21 cellular contexts compared by ENCODE assay signal in genomic region chr3:124685481-124685880, GRCh38. TPM values are rescaled to one million over a fixed set of nuclear protein-coding genes. Genes with fewer than 3 reads are reported as not detected.
DNase-seq lines count a peak whose midpoint lies in the region; ATAC-seq and TF ChIP-seq lines count a peak whose summit lies in the region.
"Had no signal": no experiment of that assay in that cellular context is flagged by ENCODE, and none has a peak within 500 bp of the region (broad histone marks: within the 10 kb centered on the region; RNA-seq: fewer than 3 reads in every experiment).

No MANE protein-coding gene starts in this region.

- H4K20me1 ChIP-seq in GM23248 (ENCODE audit: insufficient read depth) (no peaks in the 10 kb centered on the region), osteoblast (ENCODE audit: insufficient read depth, low read length) (no peaks in the 10 kb centered on the region)

- H3K23ac ChIP-seq in mesenchymal stem cell (ENCODE audit: low read length in 2 of 2): no peak overlapping the region

- no peak for TF ChIP-seq CTCF in AG10803 (conservative IDR thresholded peaks at IDR 0.05; ENCODE audit: low read length)
- no peak for TF ChIP-seq CTCF in endothelial cell (IDR thresholded peaks at IDR 0.05; ENCODE audit: unreplicated experiment)
- no peak for TF ChIP-seq CTCF in osteoblast (IDR thresholded peaks at IDR 0.05; ENCODE audit: extremely low read depth, low read depth, low read length)

- H3K79me1 ChIP-seq in mesenchymal stem cell (replicated peaks; ENCODE audit: low read length, poor library complexity, severe bottlenecking): no peaks in the 10 kb centered on the region

- H3K27me3 ChIP-seq in GM23248 (replicated peaks; ENCODE audit: insufficient read depth): no peaks in the 10 kb centered on the region
- H3K27me3 ChIP-seq in osteoblast (ENCODE audit: insufficient read depth, low read length): no peaks in the 10 kb centered on the region
- peaks cover 6 to 16% of the 10 kb centered on the region in 2 experiments for H3K27me3 ChIP-seq in mesenchymal stem cell (ENCODE audit: control insufficient read depth in 1 of 2, insufficient read depth in 1 of 2, low read length in 2 of 2)
- H3K27me3 ChIP-seq: gastroesophageal sphincter had no signal

- peak overlapping the region; percentile 80 for H3K27ac Mint-ChIP-seq in endothelial cell (ENCODE audit: unreplicated experiment)
- H3K27ac Mint-ChIP-seq: activated naive CD4-positive, alpha-beta T cell treated with anti-CD3 and anti-CD28 coated beads, Interleukin-2, amount 10 ng/mL, durations not matched to agents 7 days and 5 days had no signal

- peaks cover 27% of the 10 kb centered on the region for H3K36me3 Mint-ChIP-seq in endothelial cell (ENCODE audit: low read depth, unreplicated experiment)
- H3K36me3 Mint-ChIP-seq: activated naive CD4-positive, alpha-beta T cell treated with anti-CD3 and anti-CD28 coated beads, Interleukin-2, amount 10 ng/mL, durations not matched to agents 7 days and 5 days; CD8-positive, alpha-beta memory T cell had no signal

- H3K79me2 ChIP-seq in GM23248 (ENCODE audit: insufficient read depth) (no peaks in the 10 kb centered on the region), osteoblast (ENCODE audit: insufficient read depth, low read length) (no peaks in the 10 kb centered on the region)

- H3K4me3 ChIP-seq in AG10803 (ENCODE audit: low read length) (no peak overlapping the region), GM23248 (no peak overlapping the region), osteoblast (ENCODE audit: insufficient read depth, low read length) (no peak overlapping the region), mesenchymal stem cell (ENCODE audit: insufficient read depth in 1 of 2, low read depth in 1 of 2, low read length in 2 of 2) (no peak overlapping the region)
- H3K4me3 ChIP-seq: gastroesophageal sphincter had no signal

- H3K27ac ChIP-seq in GM23248 (no peak overlapping the region), osteoblast (ENCODE audit: low read depth, low read length) (peak overlapping the region; percentile 22), mesenchymal stem cell (ENCODE audit: low read length, poor library complexity, severe bottlenecking) (no peak overlapping the region)
- H3K27ac ChIP-seq: gastroesophageal sphincter had no signal

- no peak overlapping the region for H4K8ac ChIP-seq in mesenchymal stem cell (ENCODE audit: low read length)

- H3K9me2 ChIP-seq in GM23248 (ENCODE audit: insufficient read depth): no peaks in the 10 kb centered on the region

- no peak overlapping the region for H2BK12ac ChIP-seq in mesenchymal stem cell (ENCODE audit: low read length in 2 of 2)

- H3K14ac ChIP-seq in mesenchymal stem cell (ENCODE audit: low read length in 2 of 2): no peak overlapping the region

- intact Hi-C loops in left colon (cut with DNase I, micrococcal nuclease): no loop called here

- H3K4me1 ChIP-seq in GM23248 (ENCODE audit: insufficient read depth) (peaks cover 16% of the 10 kb centered on the region), osteoblast (ENCODE audit: insufficient read depth, low read length) (peaks cover 21% of the 10 kb centered on the region), mesenchymal stem cell (ENCODE audit: control insufficient read depth, insufficient read depth, low read depth, low read length) (no peaks in the 10 kb centered on the region)

- peaks cover 4% of the 10 kb centered on the region for H3K27me3 Mint-ChIP-seq in endothelial cell (ENCODE audit: unreplicated experiment)

- no peak overlapping the region for H2BK120ac ChIP-seq in mesenchymal stem cell (ENCODE audit: low read depth, low read length)

- H3K9me3 Mint-ChIP-seq in endothelial cell (ENCODE audit: unreplicated experiment): no peaks in the 10 kb centered on the region
- H3K9me3 Mint-ChIP-seq: activated naive CD4-positive, alpha-beta T cell treated with anti-CD3 and anti-CD28 coated beads, Interleukin-2, amount 10 ng/mL, durations not matched to agents 7 days and 5 days; activated T-cell treated with anti-CD3 and anti-CD28 coated beads, Interleukin-2, amount 50 U/mL, for 4 hours; CD8-positive, alpha-beta memory T cell; neural crest cell had no signal

- H3K18ac ChIP-seq in mesenchymal stem cell (ENCODE audit: low read depth in 1 of 2, low read length in 2 of 2): no peak overlapping the region

- ATAC-seq in left colon: no peak
- ATAC-seq in HG02763 (IDR thresholded peaks at IDR 0.05; ENCODE audit: unreplicated experiment): no peak
- ATAC-seq in activated CD4-positive, CD25-positive, alpha-beta regulatory T cell treated with anti-CD3 and anti-CD28 coated beads, Interleukin-2, amount 50 U/mL, for 24 hours: no peak
- ATAC-seq: activated T-cell treated with anti-CD3 and anti-CD28 coated beads, Interleukin-2, amount 50 U/mL, for 4 hours; gastroesophageal sphincter; left cardiac atrium; Panc1 had no signal

- H2BK15ac ChIP-seq in mesenchymal stem cell (ENCODE audit: low read depth, poor library complexity, severe bottlenecking): no peak overlapping the region

- H3K4ac ChIP-seq in mesenchymal stem cell (ENCODE audit: low read depth in 1 of 2, low read length in 2 of 2): no peak overlapping the region

- in situ Hi-C loops in GM23248 (cut with MboI): loop anchor here (10.0 kb wide), 1 partner anchor 111 kb away; no protein-coding TSS in a partner anchor

- no peaks in the 10 kb centered on the region for H3K36me3 ChIP-seq in GM23248 (ENCODE audit: low read depth)
- H3K36me3 ChIP-seq in osteoblast (ENCODE audit: insufficient read depth, low read length): no peaks in the 10 kb centered on the region
- H3K36me3 ChIP-seq in mesenchymal stem cell (ENCODE audit: control insufficient read depth in 1 of 2, insufficient read depth in 2 of 2, low read depth in 1 of 2, low read length in 2 of 2): no peaks in the 10 kb centered on the region
- H3K36me3 ChIP-seq: gastroesophageal sphincter had no signal

- H3K4me2 ChIP-seq in GM23248 (ENCODE audit: unreplicated experiment): peak overlapping the region; percentile 27
- H3K4me2 ChIP-seq in osteoblast (ENCODE audit: insufficient read depth, low read length): peak overlapping the region; percentile 21
- H3K4me2 ChIP-seq in mesenchymal stem cell (ENCODE audit: low read length, poor library complexity, severe bottlenecking): no peak overlapping the region

- DNase-seq in AG10803 (ENCODE audit: low read depth): peak; percentile 24
- peak; percentile 75 for DNase-seq in GM23248
- DNase-seq in endothelial cell (ENCODE audit: low spot score): no peak
- no peak for DNase-seq in osteoblast (ENCODE audit: insufficient read length, low spot score, missing footprints)
- DNase-seq in left colon: no peak
- DNase-seq in mesenchymal stem cell: no peak
- DNase-seq: activated CD4-positive, CD25-positive, alpha-beta regulatory T cell; activated naive CD4-positive, alpha-beta T cell treated with anti-CD3 and anti-CD28 coated beads, Interleukin-2, amount 10 ng/mL, durations not matched to agents 7 days and 5 days; activated T-cell treated with anti-CD3 and anti-CD28 coated beads, Interleukin-2, amount 50 U/mL, for 4 hours; CD8-positive, alpha-beta memory T cell; DMS79 treated with DMSO at 0.1 percent for 48 hours; HCEC 1CT; left cardiac atrium; midbrain; NCI-H1436 treated with DMSO at 0.1 percent for 48 hours; stimulated activated CD4-positive, alpha-beta T cell treated with anti-CD3 and anti-CD28 coated beads, Interleukin-15, amount 100 ng/mL, for 24 hours had no signal

- no peak overlapping the region for H2AK5ac ChIP-seq in mesenchymal stem cell (ENCODE audit: low read length, severe bottlenecking)

- no peak overlapping the region for H3K4me3 Mint-ChIP-seq in endothelial cell (ENCODE audit: unreplicated experiment)
- H3K4me3 Mint-ChIP-seq: activated naive CD4-positive, alpha-beta T cell treated with anti-CD3 and anti-CD28 coated beads, Interleukin-2, amount 10 ng/mL, durations not matched to agents 7 days and 5 days; activated T-cell treated with anti-CD3 and anti-CD28 coated beads, Interleukin-2, amount 50 U/mL, for 4 hours; CD8-positive, alpha-beta memory T cell; neural crest cell had no signal

- peaks cover 10% of the 10 kb centered on the region for H3K4me1 Mint-ChIP-seq in endothelial cell (ENCODE audit: unreplicated experiment)

- H3K9ac ChIP-seq in GM23248: no peak overlapping the region
- no peak overlapping the region for H3K9ac ChIP-seq in mesenchymal stem cell (ENCODE audit: low read length)

- no peak overlapping the region for H2AFZ ChIP-seq in GM23248
- peak overlapping the region; percentile 0 for H2AFZ ChIP-seq in osteoblast (ENCODE audit: low read length)
- H2AFZ ChIP-seq in mesenchymal stem cell (ENCODE audit: low read depth, low read length): no peak overlapping the region

- H3K9me3 ChIP-seq in GM23248 (ENCODE audit: low read depth) (no peaks in the 10 kb centered on the region), osteoblast (ENCODE audit: low read depth, low read length) (no peaks in the 10 kb centered on the region), mesenchymal stem cell (ENCODE audit: control insufficient read depth, low read length) (no peaks in the 10 kb centered on the region)
- H3K9me3 ChIP-seq: gastroesophageal sphincter had no signal

- no peaks in the 10 kb centered on the region for H3F3A ChIP-seq in GM23248 (ENCODE audit: insufficient read depth)

- 60 to 65% methylated on average over 7 of the region's 7 CpGs for WGBS in GM23248 (ENCODE audit: low coverage in 1 of 2, low lambda C conversion rate in 2 of 2, missing lambda C conversion rate in 2 of 2), 2 experiments
- 65% methylated on average over 7 of the region's 7 CpGs for WGBS in mesenchymal stem cell

- H2BK5ac ChIP-seq in mesenchymal stem cell (ENCODE audit: low read depth, low read length, poor library complexity, severe bottlenecking): no peak overlapping the region

- no peak overlapping the region for H4K91ac ChIP-seq in mesenchymal stem cell (ENCODE audit: low read length)

RNA-seq across cellular contexts. Expression of gene UMPS, which starts 44.8 kb away (rescaled TPM):
- total RNA-seq in GM23248 (2014; rRNA removed; shearing (Covaris generic)): 18.0 and 29.8 TPM in 2 replicates
- polyA plus RNA-seq in GM23248 (2016; fragmentation: Nextera tagmentation; extraction: Ambion mirVana): 37.9 and 38.7 TPM in 2 replicates
- total RNA-seq in endothelial cell (ENCODE audit: unreplicated experiment) (27.1 TPM), osteoblast (19.5 and 21.8 TPM in 2 replicates), left colon (10 to 100 TPM; 23.1 to 25.3 TPM)
- 10.5 TPM for polyA plus RNA-seq in mesenchymal stem cell (2013, experiment 1 of 2)
- polyA plus RNA-seq in mesenchymal stem cell (2013, experiment 2 of 2): 10.9 TPM

Comparison
In these comparisons a context has a peak if more than half of its experiments do, and no peak if none do; other contexts are left out.
1. DNase-seq: peak in AG10803 (single experiment) and GM23248 (single experiment); none in endothelial cell (single experiment), osteoblast (single experiment), left colon (0 of 2) and mesenchymal stem cell (single experiment).